In the genomic region with DNA sequence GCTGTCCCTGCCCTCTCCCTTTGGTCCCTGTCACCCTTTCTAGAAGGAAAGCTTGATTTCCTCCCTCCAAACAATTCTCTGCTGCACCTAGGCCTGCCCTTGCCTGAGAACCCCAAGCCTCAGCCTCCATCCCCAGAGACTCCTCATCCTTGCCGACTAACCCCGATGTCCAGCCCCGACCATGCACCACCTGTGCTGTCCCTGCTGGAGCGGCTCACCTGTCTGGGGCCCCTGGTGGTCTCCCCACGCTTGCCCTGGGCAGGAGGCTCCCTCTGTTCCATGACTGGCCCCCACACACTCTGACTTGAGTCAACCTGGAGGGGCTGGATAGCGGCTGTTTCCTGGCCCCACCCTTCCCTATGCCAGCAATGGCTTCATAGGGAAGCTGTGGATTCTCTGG, we compare ENCODE assay signal across 1 cellular context.
TF ChIP-seq lines count a peak whose summit lies in the region.

No MANE protein-coding gene starts in this region.

TF ChIP-seq in HCT116, 20 proteins besides CTCF, POLR2A, EP300 and RAD21:
- no peak for TF ChIP-seq CBX3 (IDR thresholded peaks at IDR 0.05; ENCODE audit: low read depth)
- TF ChIP-seq EZH2phosphoT487 (IDR thresholded peaks at IDR 0.05; ENCODE audit: borderline replicate concordance), result no peak
- no peak for TF ChIP-seq YY1 (IDR thresholded peaks at IDR 0.05; ENCODE audit: extremely low read depth, insufficient replicate concordance, low read depth, low read length)
- TF ChIP-seq ZFX (IDR thresholded peaks at IDR 0.05), result no peak
- TF ChIP-seq SRF (IDR thresholded peaks at IDR 0.05; ENCODE audit: low read depth), result no peak
- no peak for TF ChIP-seq SP1 (IDR thresholded peaks at IDR 0.05; ENCODE audit: low read depth)
- TF ChIP-seq, protein P1, sequence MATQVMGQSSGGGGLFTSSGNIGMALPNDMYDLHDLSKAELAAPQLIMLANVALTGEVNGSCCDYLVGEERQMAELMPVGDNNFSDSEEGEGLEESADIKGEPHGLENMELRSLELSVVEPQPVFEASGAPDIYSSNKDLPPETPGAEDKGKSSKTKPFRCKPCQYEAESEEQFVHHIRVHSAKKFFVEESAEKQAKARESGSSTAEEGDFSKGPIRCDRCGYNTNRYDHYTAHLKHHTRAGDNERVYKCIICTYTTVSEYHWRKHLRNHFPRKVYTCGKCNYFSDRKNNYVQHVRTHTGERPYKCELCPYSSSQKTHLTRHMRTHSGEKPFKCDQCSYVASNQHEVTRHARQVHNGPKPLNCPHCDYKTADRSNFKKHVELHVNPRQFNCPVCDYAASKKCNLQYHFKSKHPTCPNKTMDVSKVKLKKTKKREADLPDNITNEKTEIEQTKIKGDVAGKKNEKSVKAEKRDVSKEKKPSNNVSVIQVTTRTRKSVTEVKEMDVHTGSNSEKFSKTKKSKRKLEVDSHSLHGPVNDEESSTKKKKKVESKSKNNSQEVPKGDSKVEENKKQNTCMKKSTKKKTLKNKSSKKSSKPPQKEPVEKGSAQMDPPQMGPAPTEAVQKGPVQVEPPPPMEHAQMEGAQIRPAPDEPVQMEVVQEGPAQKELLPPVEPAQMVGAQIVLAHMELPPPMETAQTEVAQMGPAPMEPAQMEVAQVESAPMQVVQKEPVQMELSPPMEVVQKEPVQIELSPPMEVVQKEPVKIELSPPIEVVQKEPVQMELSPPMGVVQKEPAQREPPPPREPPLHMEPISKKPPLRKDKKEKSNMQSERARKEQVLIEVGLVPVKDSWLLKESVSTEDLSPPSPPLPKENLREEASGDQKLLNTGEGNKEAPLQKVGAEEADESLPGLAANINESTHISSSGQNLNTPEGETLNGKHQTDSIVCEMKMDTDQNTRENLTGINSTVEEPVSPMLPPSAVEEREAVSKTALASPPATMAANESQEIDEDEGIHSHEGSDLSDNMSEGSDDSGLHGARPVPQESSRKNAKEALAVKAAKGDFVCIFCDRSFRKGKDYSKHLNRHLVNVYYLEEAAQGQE (IDR thresholded peaks at IDR 0.05; ENCODE audit: low read depth), result no peak
- TF ChIP-seq, protein P2, sequence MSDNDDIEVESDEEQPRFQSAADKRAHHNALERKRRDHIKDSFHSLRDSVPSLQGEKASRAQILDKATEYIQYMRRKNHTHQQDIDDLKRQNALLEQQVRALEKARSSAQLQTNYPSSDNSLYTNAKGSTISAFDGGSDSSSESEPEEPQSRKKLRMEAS (IDR thresholded peaks at IDR 0.05), result no peak
- TF ChIP-seq CEBPB (IDR thresholded peaks at IDR 0.05; ENCODE audit: low read depth), result no peak
- TF ChIP-seq, protein P3, sequence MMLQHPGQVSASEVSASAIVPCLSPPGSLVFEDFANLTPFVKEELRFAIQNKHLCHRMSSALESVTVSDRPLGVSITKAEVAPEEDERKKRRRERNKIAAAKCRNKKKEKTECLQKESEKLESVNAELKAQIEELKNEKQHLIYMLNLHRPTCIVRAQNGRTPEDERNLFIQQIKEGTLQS (IDR thresholded peaks at IDR 0.05), result no peak
- no peak for TF ChIP-seq ELF1 (IDR thresholded peaks at IDR 0.05; ENCODE audit: borderline replicate concordance, low read depth)
- no peak for TF ChIP-seq EZH2 (IDR thresholded peaks at IDR 0.05)
- no peak for TF ChIP-seq POLR2AphosphoS5 (IDR thresholded peaks at IDR 0.05; ENCODE audit: low read depth, low read length)
- no peak for TF ChIP-seq ZNF274 (IDR thresholded peaks at IDR 0.05; ENCODE audit: low read depth, low read length)
- TF ChIP-seq, protein P4, sequence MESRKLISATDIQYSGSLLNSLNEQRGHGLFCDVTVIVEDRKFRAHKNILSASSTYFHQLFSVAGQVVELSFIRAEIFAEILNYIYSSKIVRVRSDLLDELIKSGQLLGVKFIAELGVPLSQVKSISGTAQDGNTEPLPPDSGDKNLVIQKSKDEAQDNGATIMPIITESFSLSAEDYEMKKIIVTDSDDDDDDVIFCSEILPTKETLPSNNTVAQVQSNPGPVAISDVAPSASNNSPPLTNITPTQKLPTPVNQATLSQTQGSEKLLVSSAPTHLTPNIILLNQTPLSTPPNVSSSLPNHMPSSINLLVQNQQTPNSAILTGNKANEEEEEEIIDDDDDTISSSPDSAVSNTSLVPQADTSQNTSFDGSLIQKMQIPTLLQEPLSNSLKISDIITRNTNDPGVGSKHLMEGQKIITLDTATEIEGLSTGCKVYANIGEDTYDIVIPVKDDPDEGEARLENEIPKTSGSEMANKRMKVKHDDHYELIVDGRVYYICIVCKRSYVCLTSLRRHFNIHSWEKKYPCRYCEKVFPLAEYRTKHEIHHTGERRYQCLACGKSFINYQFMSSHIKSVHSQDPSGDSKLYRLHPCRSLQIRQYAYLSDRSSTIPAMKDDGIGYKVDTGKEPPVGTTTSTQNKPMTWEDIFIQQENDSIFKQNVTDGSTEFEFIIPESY (IDR thresholded peaks at IDR 0.05; ENCODE audit: extremely low read depth, insufficient replicate concordance, low read length), result no peak
- TF ChIP-seq FOSL1 (IDR thresholded peaks at IDR 0.05; ENCODE audit: low read depth), result no peak
- no peak for TF ChIP-seq SIN3A (IDR thresholded peaks at IDR 0.05; ENCODE audit: low read depth)
- TF ChIP-seq TCF7L2 (IDR thresholded peaks at IDR 0.05; ENCODE audit: borderline replicate concordance, extremely low read depth, insufficient read depth, insufficient read length), result no peak
